Comparison of ENCODE assay signal across 22 cellular contexts in genomic region chr2:42949125-42949524, GRCh38.
DNase-seq lines count a peak whose midpoint lies in the region; ATAC-seq and TF ChIP-seq lines count a peak whose summit lies in the region.
"Had no signal": no experiment of that assay in that cellular context is flagged by ENCODE, and none has a peak within 500 bp of the region (broad histone marks: within the 10 kb centered on the region; RNA-seq: fewer than 3 reads in every experiment).

No MANE protein-coding gene starts in this region.

- no peaks in the 10 kb centered on the region for H3K27me3 ChIP-seq in WERI-Rb-1 (ENCODE audit: insufficient read depth, low read depth, severe bottlenecking)
- H3K27me3 ChIP-seq: gastrocnemius medialis, left lung, tibial artery had no signal

- no peaks in the 10 kb centered on the region for H3K36me3 Mint-ChIP-seq in activated B cell treated with CpG ODN at 0.5 μM for 24 hours (ENCODE audit: low read depth)
- H3K36me3 Mint-ChIP-seq in stimulated activated memory B cell treated with anti-CD40 and anti-IgM and Interleukin-4, amounts not matched to agents 10 μg/mL and 1 μg/mL and 100 μg/mL, for 72 hours, result no peaks in the 10 kb centered on the region
- no peaks in the 10 kb centered on the region for H3K36me3 Mint-ChIP-seq in natural killer cell treated with Interleukin-12 subunit alpha and Interleukin-12 subunit beta and Interleukin-15 and Interleukin-18, amount 100 ng/mL, for 72 hours
- H3K36me3 Mint-ChIP-seq: WTC11 had no signal

- no peak for TF ChIP-seq CTCF in activated B cell treated with CpG ODN at 0.5 μM for 24 hours (IDR thresholded peaks at IDR 0.05)
- no peak for TF ChIP-seq CTCF in WERI-Rb-1 (IDR thresholded peaks at IDR 0.05; ENCODE audit: low read depth, low read length)

- POLR2A ChIA-PET in activated B cell treated with CpG ODN at 0.5 μM for 24 hours (lab: Charles Lee), result interaction anchor here (1.5 kb wide), 1 partner anchor 280 kb away, joined by 4 read pairs; no protein-coding TSS in a partner anchor

- CTCF ChIA-PET in activated B cell treated with CpG ODN at 0.5 μM for 24 hours (lab: Charles Lee), result interaction anchor here (1.5 to 4.8 kb wide), 2 partner anchors 279 to 535 kb away, joined by 6 to 58 read pairs; partner anchors contain the start of gene ZFP36L2

- no peak overlapping the region for H3K27ac ChIP-seq in WERI-Rb-1
- H3K27ac ChIP-seq: gastrocnemius medialis, left lung, tibial artery had no signal

- H3K9me3 Mint-ChIP-seq in activated B cell treated with CpG ODN at 0.5 μM for 24 hours, result no peaks in the 10 kb centered on the region
- H3K9me3 Mint-ChIP-seq in stimulated activated memory B cell treated with anti-CD40 and anti-IgM and Interleukin-4, amounts not matched to agents 10 μg/mL and 1 μg/mL and 100 μg/mL, for 72 hours, result peaks cover 6% of the 10 kb centered on the region
- H3K9me3 Mint-ChIP-seq in natural killer cell treated with Interleukin-12 subunit alpha and Interleukin-12 subunit beta and Interleukin-15 and Interleukin-18, amount 100 ng/mL, for 72 hours, result no peaks in the 10 kb centered on the region
- H3K9me3 Mint-ChIP-seq: activated T-cell treated with anti-CD3 and anti-CD28 coated beads, Interleukin-2, amount 50 U/mL, for 72 hours; H9; WTC11 had no signal

- no peaks in the 10 kb centered on the region for H3K36me3 ChIP-seq in WERI-Rb-1
- H3K36me3 ChIP-seq: gastrocnemius medialis, left lung, tibial artery had no signal

- peaks cover 66% of the 10 kb centered on the region for H3K4me1 Mint-ChIP-seq in activated B cell treated with CpG ODN at 0.5 μM for 24 hours
- H3K4me1 Mint-ChIP-seq in stimulated activated memory B cell treated with anti-CD40 and anti-IgM and Interleukin-4, amounts not matched to agents 10 μg/mL and 1 μg/mL and 100 μg/mL, for 72 hours, result peaks cover 47% of the 10 kb centered on the region
- peaks cover 4% of the 10 kb centered on the region in 2 donors for H3K4me1 Mint-ChIP-seq in natural killer cell treated with Interleukin-12 subunit alpha and Interleukin-12 subunit beta and Interleukin-15 and Interleukin-18, amount 100 ng/mL, for 72 hours (ENCODE audit: low read depth in 2 of 2)

- no peaks in the 10 kb centered on the region for H3K27me3 Mint-ChIP-seq in activated B cell treated with CpG ODN at 0.5 μM for 24 hours
- H3K27me3 Mint-ChIP-seq in stimulated activated memory B cell treated with anti-CD40 and anti-IgM and Interleukin-4, amounts not matched to agents 10 μg/mL and 1 μg/mL and 100 μg/mL, for 72 hours, result no peaks in the 10 kb centered on the region
- peaks cover 0 to 2% of the 10 kb centered on the region in 2 donors for H3K27me3 Mint-ChIP-seq in natural killer cell treated with Interleukin-12 subunit alpha and Interleukin-12 subunit beta and Interleukin-15 and Interleukin-18, amount 100 ng/mL, for 72 hours

- peak overlapping the region; percentile 83 for H3K27ac Mint-ChIP-seq in activated B cell treated with CpG ODN at 0.5 μM for 24 hours
- peak overlapping the region; percentile 47 for H3K27ac Mint-ChIP-seq in stimulated activated memory B cell treated with anti-CD40 and anti-IgM and Interleukin-4, amounts not matched to agents 10 μg/mL and 1 μg/mL and 100 μg/mL, for 72 hours
- H3K27ac Mint-ChIP-seq in natural killer cell treated with Interleukin-12 subunit alpha and Interleukin-12 subunit beta and Interleukin-15 and Interleukin-18, amount 100 ng/mL, for 72 hours, result no peak overlapping the region
- H3K27ac Mint-ChIP-seq: activated T-cell treated with anti-CD3 and anti-CD28 coated beads, Interleukin-2, amount 50 U/mL, for 72 hours; H9; WTC11 had no signal

- DNase-seq in NOMO-1 treated with DMSO at 0.1 percent for 48 hours (lab: John Stamatoyannopoulos, UW; ENCODE audit: unreplicated experiment) (peak; percentile 30), NOMO-1 treated with dmso at 0.1 percent for 144 hours (lab: John Stamatoyannopoulos, UW; ENCODE audit: unreplicated experiment) (no peak), KG1 (lab: John Stamatoyannopoulos, UW) (peak; percentile 35), activated B cell treated with CpG ODN at 0.5 μM for 24 hours (no peak), WERI-Rb-1 (no peak)
- DNase-seq in natural killer cell treated with Interleukin-12 subunit alpha and Interleukin-12 subunit beta and Interleukin-15 and Interleukin-18, amount 100 ng/mL, for 72 hours (ENCODE audit: low spot score), result no peak
- DNase-seq: 8988T; activated T-cell treated with anti-CD3 and anti-CD28 coated beads, Interleukin-2, amount 50 U/mL, for 72 hours; C1 segment of cervical spinal cord; cortex of kidney; gastrocnemius medialis; H9; MV-4-11; NCI-H526 treated with DMSO at 0.1 percent for 48 hours; SW 1271; tibial artery had no signal

- intact Hi-C loops in activated B cell treated with CpG ODN at 0.5 μM for 24 hours (cut with micrococcal nuclease), result loop anchor here (1.0 to 5.0 kb wide), 3 partner anchors 26 to 182 kb away; no protein-coding TSS in a partner anchor

- no peaks in the 10 kb centered on the region for H3K9me3 ChIP-seq in WERI-Rb-1 (ENCODE audit: severe bottlenecking)
- H3K9me3 ChIP-seq: gastrocnemius medialis, left lung, tibial artery had no signal

- ATAC-seq in activated B cell treated with CpG ODN at 0.5 μM for 24 hours (ENCODE audit: low read depth), result peak; percentile 84
- ATAC-seq in stimulated activated memory B cell treated with anti-CD40 and anti-IgM and Interleukin-4, amounts not matched to agents 10 μg/mL and 1 μg/mL and 100 μg/mL, for 72 hours, result peak; percentile 84
- ATAC-seq in GM18861 (IDR thresholded peaks at IDR 0.05; ENCODE audit: unreplicated experiment), result no peak
- ATAC-seq in natural killer cell treated with Interleukin-12 subunit alpha and Interleukin-12 subunit beta and Interleukin-15 and Interleukin-18, amount 100 ng/mL, for 72 hours, result no peak
- ATAC-seq: activated T-cell treated with anti-CD3 and anti-CD28 coated beads, Interleukin-2, amount 50 U/mL, for 72 hours; gastrocnemius medialis; left lung; Panc1; WTC11 had no signal

- no peak overlapping the region for H3K4me3 ChIP-seq in WERI-Rb-1 (ENCODE audit: low read depth, low read length)
- H3K4me3 ChIP-seq: gastrocnemius medialis, left lung, smooth muscle cell, tibial artery had no signal

- peak overlapping the region; percentile 15 for H3K4me3 Mint-ChIP-seq in activated B cell treated with CpG ODN at 0.5 μM for 24 hours
- no peak overlapping the region for H3K4me3 Mint-ChIP-seq in stimulated activated memory B cell treated with anti-CD40 and anti-IgM and Interleukin-4, amounts not matched to agents 10 μg/mL and 1 μg/mL and 100 μg/mL, for 72 hours
- no peak overlapping the region for H3K4me3 Mint-ChIP-seq in natural killer cell treated with Interleukin-12 subunit alpha and Interleukin-12 subunit beta and Interleukin-15 and Interleukin-18, amount 100 ng/mL, for 72 hours
- H3K4me3 Mint-ChIP-seq: activated T-cell treated with anti-CD3 and anti-CD28 coated beads, Interleukin-2, amount 50 U/mL, for 72 hours; H9; WTC11 had no signal

Comparison
In these comparisons a context has a peak if more than half of its experiments do, and no peak if none do; other contexts are left out.
1. DNase-seq: peak in NOMO-1 treated with DMSO at 0.1 percent for 48 hours (single experiment) and KG1 (single experiment); none in NOMO-1 treated with dmso at 0.1 percent for 144 hours (single experiment), activated B cell treated with CpG ODN at 0.5 μM for 24 hours (single experiment), WERI-Rb-1 (single experiment) and natural killer cell treated with Interleukin-12 subunit alpha and Interleukin-12 subunit beta and Interleukin-15 and Interleukin-18, amount 100 ng/mL, for 72 hours (single experiment).
2. ATAC-seq: peak in activated B cell treated with CpG ODN at 0.5 μM for 24 hours (single experiment) and stimulated activated memory B cell treated with anti-CD40 and anti-IgM and Interleukin-4, amounts not matched to agents 10 μg/mL and 1 μg/mL and 100 μg/mL, for 72 hours (single experiment); none in GM18861 (single experiment) and natural killer cell treated with Interleukin-12 subunit alpha and Interleukin-12 subunit beta and Interleukin-15 and Interleukin-18, amount 100 ng/mL, for 72 hours (0 of 2).
3. H3K27ac Mint-ChIP-seq: peak in activated B cell treated with CpG ODN at 0.5 μM for 24 hours (single experiment) and stimulated activated memory B cell treated with anti-CD40 and anti-IgM and Interleukin-4, amounts not matched to agents 10 μg/mL and 1 μg/mL and 100 μg/mL, for 72 hours (single experiment); none in natural killer cell treated with Interleukin-12 subunit alpha and Interleukin-12 subunit beta and Interleukin-15 and Interleukin-18, amount 100 ng/mL, for 72 hours (0 of 2).